9 cellular contexts compared by ENCODE assay signal in the genomic region with DNA sequence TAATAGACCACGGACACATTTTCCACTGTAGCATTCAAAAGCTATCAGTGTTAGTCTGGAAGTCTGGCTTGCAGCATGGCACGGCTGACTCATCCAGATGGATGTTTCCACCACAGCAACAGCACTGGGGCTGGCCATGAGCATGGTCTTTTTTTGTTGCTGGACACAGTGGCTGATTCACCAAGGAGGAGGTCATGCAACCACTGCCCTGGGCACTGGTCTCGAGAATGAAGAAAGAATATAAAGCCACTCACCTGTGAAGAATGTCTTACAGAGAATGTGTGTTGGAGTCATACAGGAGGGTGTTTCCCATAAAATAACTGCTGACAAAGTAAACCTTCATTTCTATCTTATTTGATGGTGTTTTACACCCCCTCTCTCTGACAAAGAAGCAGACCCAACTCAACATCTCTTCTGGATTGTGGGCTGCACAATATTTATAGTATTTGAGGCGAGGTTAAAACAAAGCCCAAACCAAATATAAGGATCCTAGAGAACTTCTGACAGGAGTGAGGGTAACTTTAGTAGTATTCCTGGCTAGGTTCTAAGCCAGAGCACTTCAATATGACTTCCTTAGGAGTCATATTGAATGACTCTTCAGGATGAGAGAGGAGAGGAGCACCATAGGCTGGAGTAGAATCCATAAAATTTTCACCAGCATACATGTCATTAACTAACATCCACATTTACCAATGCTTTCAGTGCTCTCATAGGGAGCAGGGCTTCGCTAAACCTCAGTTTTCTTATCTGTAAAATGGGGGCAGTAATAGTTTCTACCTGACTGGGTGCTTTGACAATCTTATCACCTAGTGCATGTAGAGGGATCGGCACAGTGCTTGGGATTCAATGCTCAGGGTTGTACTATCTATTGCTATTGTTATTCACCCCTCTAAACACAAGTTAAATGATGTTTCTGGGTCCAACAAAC.
DNase-seq lines count a peak whose midpoint lies in the region; ATAC-seq and TF ChIP-seq lines count a peak whose summit lies in the region.
"Had no signal": no experiment of that assay in that cellular context is flagged by ENCODE, and none has a peak within 500 bp of the region (broad histone marks: within the 10 kb centered on the region; RNA-seq: fewer than 3 reads in every experiment).

No MANE protein-coding gene starts in this region.

- TF ChIP-seq CTCF in RWPE2 (IDR thresholded peaks at IDR 0.05; ENCODE audit: poor library complexity, severe bottlenecking) (no peak), fibroblast of the aortic adventitia (IDR thresholded peaks at IDR 0.05; ENCODE audit: insufficient read depth, low read length) (no peak), nephron progenitor cell (IDR thresholded peaks at IDR 0.05) (no peak)

- ATAC-seq in RWPE2 (ENCODE audit: low read depth) = peak; percentile 77
- ATAC-seq in GM18873 (IDR thresholded peaks at IDR 0.05; ENCODE audit: low FRiP score, unreplicated experiment) = no peak
- no peak for ATAC-seq in GM18868 (IDR thresholded peaks at IDR 0.05; ENCODE audit: unreplicated experiment)
- no peak for ATAC-seq in GM18498 (IDR thresholded peaks at IDR 0.05; ENCODE audit: unreplicated experiment)

- peak overlapping the region; percentile 68 for H3K27ac Mint-ChIP-seq in nephron progenitor cell

- H3K36me3 Mint-ChIP-seq in nephron progenitor cell (ENCODE audit: low read depth) = no peaks in the 10 kb centered on the region
- H3K36me3 Mint-ChIP-seq: CD8-positive, alpha-beta memory T cell had no signal

- no peaks in the 10 kb centered on the region for H3K9me3 ChIP-seq in RWPE2 (ENCODE audit: severe bottlenecking)

- peak overlapping the region; percentile 100 for H3K27ac ChIP-seq in RWPE2 (ENCODE audit: poor library complexity, severe bottlenecking)

- no peak overlapping the region for H3K4me3 Mint-ChIP-seq in nephron progenitor cell
- H3K4me3 Mint-ChIP-seq: CD8-positive, alpha-beta memory T cell had no signal

- DNase-seq in AG08395 (ENCODE audit: low spot score) = peak; percentile 90
- peak; percentile 97 for DNase-seq in RWPE2 (ENCODE audit: low spot score)
- peak; percentile 94 for DNase-seq in fibroblast of the aortic adventitia (ENCODE audit: low read depth)
- DNase-seq in nephron progenitor cell = peak; percentile 3
- DNase-seq in GF-D8 (lab: John Stamatoyannopoulos, UW) = no peak
- DNase-seq: CD8-positive, alpha-beta memory T cell had no signal

- H3K36me3 ChIP-seq in RWPE2 (ENCODE audit: low read depth) = no peaks in the 10 kb centered on the region

- H3K27me3 ChIP-seq in RWPE2 (ENCODE audit: insufficient read depth, poor library complexity, severe bottlenecking) = no peaks in the 10 kb centered on the region

- H3K4me1 Mint-ChIP-seq in nephron progenitor cell = peaks cover 17% of the 10 kb centered on the region
- H3K4me1 Mint-ChIP-seq: CD8-positive, alpha-beta memory T cell had no signal

- H3K4me1 ChIP-seq in RWPE2 (ENCODE audit: insufficient read depth, poor library complexity, severe bottlenecking) = peaks cover 67% of the 10 kb centered on the region

- H3K4me3 ChIP-seq in RWPE2 (ENCODE audit: severe bottlenecking) (no peak overlapping the region), fibroblast of the aortic adventitia (ENCODE audit: low read depth, low read length) (no peak overlapping the region)

- H3K9me3 Mint-ChIP-seq in nephron progenitor cell = no peaks in the 10 kb centered on the region
- H3K9me3 Mint-ChIP-seq: CD8-positive, alpha-beta memory T cell had no signal

- H3K27me3 Mint-ChIP-seq in nephron progenitor cell (ENCODE audit: low read depth, poor library complexity) = peaks cover 3% of the 10 kb centered on the region
